ENCODE assay signal across 1 cellular context in genomic region chr12:65958456-65958855, GRCh38.
TF ChIP-seq lines count a peak whose summit lies in the region.

No MANE protein-coding gene starts in this region.

TF ChIP-seq in GM23338, 12 proteins besides CTCF, POLR2A, EP300 and RAD21 (continued from another document):
- no peak for TF ChIP-seq REST (IDR thresholded peaks at IDR 0.05; ENCODE audit: unreplicated experiment)
- TF ChIP-seq POLR2AphosphoS5 (IDR thresholded peaks at IDR 0.05; ENCODE audit: low read depth): no peak
- TF ChIP-seq CREB1 (CRISPR knock-in tag; IDR thresholded peaks at IDR 0.05; ENCODE audit: low read depth): no peak
- TF ChIP-seq ETS1 (IDR thresholded peaks at IDR 0.05): no peak
- TF ChIP-seq EZH2 (IDR thresholded peaks at IDR 0.05; ENCODE audit: low read depth, unreplicated experiment): no peak
- no peak for TF ChIP-seq NANOG (IDR thresholded peaks at IDR 0.05; ENCODE audit: borderline replicate concordance)
- TF ChIP-seq STAT1 (IDR thresholded peaks at IDR 0.05; ENCODE audit: unreplicated experiment): no peak
